Comparison of ENCODE assay signal across 14 cellular contexts in the genomic region with DNA sequence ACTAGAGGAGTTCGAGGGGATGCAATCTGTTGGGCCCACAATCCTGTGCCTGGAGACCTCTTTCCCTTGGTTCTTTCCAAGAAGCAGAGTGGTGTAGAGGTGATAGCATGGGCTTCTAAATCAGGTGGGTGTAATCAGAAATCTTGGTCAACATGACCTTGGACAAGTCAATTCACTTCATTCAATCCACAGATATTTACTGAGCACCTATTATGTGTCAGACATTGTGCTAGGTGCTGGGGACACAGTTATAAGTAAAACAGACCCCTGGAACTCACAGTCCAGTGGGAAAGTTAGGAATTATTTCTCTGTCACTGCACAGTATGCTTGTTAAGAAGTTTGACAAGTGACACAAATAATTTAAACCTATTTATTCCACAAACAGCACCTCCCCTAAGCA. TPM values are rescaled to one million over a fixed set of nuclear protein-coding genes. Genes with fewer than 3 reads are reported as not detected.
DNase-seq lines count a peak whose midpoint lies in the region; ATAC-seq and TF ChIP-seq lines count a peak whose summit lies in the region.
"Had no signal": no experiment of that assay in that cellular context is flagged by ENCODE, and none has a peak within 500 bp of the region (broad histone marks: within the 10 kb centered on the region; RNA-seq: fewer than 3 reads in every experiment).

No MANE protein-coding gene starts in this region.

- in situ Hi-C loops in GM13977 (cut with MboI; ENCODE audit: low pct_unique_long_range_greater_than_20kb, low sequenced_read_pairs, unreplicated experiment) = no loop called here

- H3K27me3 ChIP-seq in Caco-2 (replicated peaks; ENCODE audit: control insufficient read depth, insufficient read depth, low read length) (no peaks in the 10 kb centered on the region), mesenchymal stem cell (ENCODE audit: control insufficient read depth in 1 of 2, insufficient read depth in 1 of 2, low read length in 2 of 2) (no peaks in the 10 kb centered on the region)

- peak overlapping the region; percentile 6 for H3K9ac ChIP-seq in mesenchymal stem cell (ENCODE audit: low read length)

- no CpG with 5 or more reads among the region's 1 CpG for WGBS in mesenchymal stem cell

- ATAC-seq in GM21360 (IDR thresholded peaks at IDR 0.05; ENCODE audit: unreplicated experiment) = no peak

- no peak overlapping the region for H3K27ac ChIP-seq in mesenchymal stem cell (ENCODE audit: low read length, poor library complexity, severe bottlenecking)
- H3K27ac ChIP-seq: coronary artery, epithelial cell of prostate had no signal

- H2AK5ac ChIP-seq in mesenchymal stem cell (ENCODE audit: low read length, severe bottlenecking) = no peak overlapping the region

- H2BK120ac ChIP-seq in mesenchymal stem cell (ENCODE audit: low read depth, low read length) = no peak overlapping the region

- peaks cover 2% of the 10 kb centered on the region for H3K79me1 ChIP-seq in mesenchymal stem cell (replicated peaks; ENCODE audit: low read length, poor library complexity, severe bottlenecking)

- no peak for DNase-seq in T-helper 1 cell
- DNase-seq in Caco-2 = no peak
- no peak for DNase-seq in activated T-helper 2 cell treated with anti-CD3 and anti-CD28 coated beads, Interferon-gamma antibody, Interleukin-2, Interleukin-4, amounts not matched to agents 10 μg/mL and 5 μg/mL and 100 μg/mL, durations not matched to agents 14 hours and 24 hours and 36 hours (ENCODE audit: low spot score)
- DNase-seq in mesenchymal stem cell = no peak
- DNase-seq in GM13977 (ENCODE audit: low spot score) = no peak
- no peak for DNase-seq in NCI-H1092 treated with DMSO at 0.1 percent for 48 hours (lab: John Stamatoyannopoulos, UW)
- DNase-seq: 8988T had no signal

- H3K23ac ChIP-seq in mesenchymal stem cell (ENCODE audit: low read length in 2 of 2) = no peak overlapping the region

- H3K4me1 ChIP-seq in Caco-2 (peaks cover 48% of the 10 kb centered on the region), mesenchymal stem cell (ENCODE audit: control insufficient read depth, insufficient read depth, low read depth, low read length) (peaks cover 26% of the 10 kb centered on the region)

- peak overlapping the region; percentile 94 for H3K27ac Mint-ChIP-seq in T-helper 1 cell treated with Interleukin-12 subunit alpha and Interleukin-12 subunit beta and Interleukin-4 antibody, amounts not matched to agents 30 μg/mL and 1 μg/mL, for 36 hours
- H3K27ac Mint-ChIP-seq in Caco-2 (ENCODE audit: unreplicated experiment) = peak overlapping the region; percentile 55
- peak overlapping the region; percentile 90 for H3K27ac Mint-ChIP-seq in activated T-helper 2 cell treated with anti-CD3 and anti-CD28 coated beads, Interferon-gamma antibody, Interleukin-2, Interleukin-4, amounts not matched to agents 10 μg/mL and 5 μg/mL and 100 μg/mL, durations not matched to agents 14 hours and 24 hours and 36 hours

- peaks cover 2% of the 10 kb centered on the region for H3K36me3 Mint-ChIP-seq in T-helper 1 cell treated with Interleukin-12 subunit alpha and Interleukin-12 subunit beta and Interleukin-4 antibody, amounts not matched to agents 30 μg/mL and 1 μg/mL, for 36 hours (ENCODE audit: low read depth)
- H3K36me3 Mint-ChIP-seq in Caco-2 (ENCODE audit: insufficient read depth, unreplicated experiment) = peaks cover 12% of the 10 kb centered on the region
- H3K36me3 Mint-ChIP-seq in activated T-helper 2 cell treated with anti-CD3 and anti-CD28 coated beads, Interferon-gamma antibody, Interleukin-2, Interleukin-4, amounts not matched to agents 10 μg/mL and 5 μg/mL and 100 μg/mL, durations not matched to agents 14 hours and 24 hours and 36 hours (ENCODE audit: low read depth) = peaks cover 6% of the 10 kb centered on the region

- H3K14ac ChIP-seq in mesenchymal stem cell (ENCODE audit: low read length in 2 of 2) = no peak overlapping the region

- H3K9me3 ChIP-seq in Caco-2 = no peaks in the 10 kb centered on the region
- H3K9me3 ChIP-seq in mesenchymal stem cell (ENCODE audit: control insufficient read depth, low read length) = no peaks in the 10 kb centered on the region

- H2BK12ac ChIP-seq in mesenchymal stem cell (ENCODE audit: low read length in 2 of 2) = peak overlapping the region in 1 of 2 experiments; percentile 29

- intact Hi-C loops in Caco-2 (cut with micrococcal nuclease; ENCODE audit: unreplicated experiment) = loop anchor here (5.0 kb wide), 2 partner anchors 123 to 303 kb away; partner anchors contain the start of genes CHMP4B and RALY
- intact Hi-C loops in activated T-helper 2 cell treated with anti-CD3 and anti-CD28 coated beads, Interferon-gamma antibody, Interleukin-2, Interleukin-4, amounts not matched to agents 10 μg/mL and 5 μg/mL and 100 μg/mL, durations not matched to agents 14 hours and 24 hours and 36 hours (cut with micrococcal nuclease) = loop anchor here (2.0 to 10.0 kb wide), 3 partner anchors 19 to 305 kb away; partner anchors contain the start of genes CHMP4B and RALY

- H3K4me3 Mint-ChIP-seq in T-helper 1 cell treated with Interleukin-12 subunit alpha and Interleukin-12 subunit beta and Interleukin-4 antibody, amounts not matched to agents 30 μg/mL and 1 μg/mL, for 36 hours = peak overlapping the region; percentile 72
- no peak overlapping the region for H3K4me3 Mint-ChIP-seq in Caco-2 (ENCODE audit: unreplicated experiment)
- peak overlapping the region; percentile 52 for H3K4me3 Mint-ChIP-seq in activated T-helper 2 cell treated with anti-CD3 and anti-CD28 coated beads, Interferon-gamma antibody, Interleukin-2, Interleukin-4, amounts not matched to agents 10 μg/mL and 5 μg/mL and 100 μg/mL, durations not matched to agents 14 hours and 24 hours and 36 hours (ENCODE audit: low read depth)

- no peaks in the 10 kb centered on the region for H3K9me3 Mint-ChIP-seq in T-helper 1 cell treated with Interleukin-12 subunit alpha and Interleukin-12 subunit beta and Interleukin-4 antibody, amounts not matched to agents 30 μg/mL and 1 μg/mL, for 36 hours
- no peaks in the 10 kb centered on the region for H3K9me3 Mint-ChIP-seq in Caco-2 (ENCODE audit: unreplicated experiment)
- H3K9me3 Mint-ChIP-seq in activated T-helper 2 cell treated with anti-CD3 and anti-CD28 coated beads, Interferon-gamma antibody, Interleukin-2, Interleukin-4, amounts not matched to agents 10 μg/mL and 5 μg/mL and 100 μg/mL, durations not matched to agents 14 hours and 24 hours and 36 hours = no peaks in the 10 kb centered on the region
- H3K9me3 Mint-ChIP-seq: activated T-cell treated with anti-CD3 and anti-CD28 coated beads, Interleukin-2, amount 50 U/mL, for 4 hours had no signal

- no peaks in the 10 kb centered on the region for H3K27me3 Mint-ChIP-seq in T-helper 1 cell treated with Interleukin-12 subunit alpha and Interleukin-12 subunit beta and Interleukin-4 antibody, amounts not matched to agents 30 μg/mL and 1 μg/mL, for 36 hours (ENCODE audit: low read depth)
- no peaks in the 10 kb centered on the region for H3K27me3 Mint-ChIP-seq in Caco-2 (ENCODE audit: insufficient read depth, unreplicated experiment)
- no peaks in the 10 kb centered on the region for H3K27me3 Mint-ChIP-seq in activated T-helper 2 cell treated with anti-CD3 and anti-CD28 coated beads, Interferon-gamma antibody, Interleukin-2, Interleukin-4, amounts not matched to agents 10 μg/mL and 5 μg/mL and 100 μg/mL, durations not matched to agents 14 hours and 24 hours and 36 hours (ENCODE audit: low read depth)

- no peak overlapping the region for H2BK5ac ChIP-seq in mesenchymal stem cell (ENCODE audit: low read depth, low read length, poor library complexity, severe bottlenecking)

- POLR2A ChIA-PET in Caco-2 (lab: Charles Lee) = interaction anchor here (1.0 to 1.1 kb wide), 2 partner anchors 31 kb away, joined by 4 to 7 read pairs; partner anchors contain the start of gene PXMP4

- no peak overlapping the region for H4K8ac ChIP-seq in mesenchymal stem cell (ENCODE audit: low read length)

- no peak overlapping the region for H2AFZ ChIP-seq in mesenchymal stem cell (ENCODE audit: low read depth, low read length)

- peak overlapping the region; percentile 17 for H2BK15ac ChIP-seq in mesenchymal stem cell (ENCODE audit: low read depth, poor library complexity, severe bottlenecking)

- H3K4me3 ChIP-seq in Caco-2 (ENCODE audit: low read depth, low read length) (no peak overlapping the region), mesenchymal stem cell (ENCODE audit: insufficient read depth in 1 of 2, low read depth in 1 of 2, low read length in 2 of 2) (no peak overlapping the region)
- H3K4me3 ChIP-seq: coronary artery had no signal

- H3K4me2 ChIP-seq in mesenchymal stem cell (ENCODE audit: low read length, poor library complexity, severe bottlenecking) = no peak overlapping the region

- no peak for TF ChIP-seq CTCF in Caco-2 (IDR thresholded peaks at IDR 0.05; ENCODE audit: insufficient read depth in 1 of 2, low read depth in 1 of 2, low read length in 1 of 2, severe bottlenecking in 1 of 2, unreplicated experiment in 1 of 2)
- no peak for TF ChIP-seq CTCF in GM13977 (IDR thresholded peaks at IDR 0.05; ENCODE audit: extremely low read depth, insufficient read depth, missing control alignments)

- peaks cover 47% of the 10 kb centered on the region for H3K4me1 Mint-ChIP-seq in T-helper 1 cell treated with Interleukin-12 subunit alpha and Interleukin-12 subunit beta and Interleukin-4 antibody, amounts not matched to agents 30 μg/mL and 1 μg/mL, for 36 hours (ENCODE audit: low read depth)
- peaks cover 53% of the 10 kb centered on the region for H3K4me1 Mint-ChIP-seq in Caco-2 (ENCODE audit: low read depth, unreplicated experiment)
- peaks cover 48% of the 10 kb centered on the region for H3K4me1 Mint-ChIP-seq in activated T-helper 2 cell treated with anti-CD3 and anti-CD28 coated beads, Interferon-gamma antibody, Interleukin-2, Interleukin-4, amounts not matched to agents 10 μg/mL and 5 μg/mL and 100 μg/mL, durations not matched to agents 14 hours and 24 hours and 36 hours (ENCODE audit: low read depth)

- no TSS peak for BruUV-seq in Caco-2 (replicated peaks; lab: Mats Ljungman, UMichigan)

- H3K4ac ChIP-seq in mesenchymal stem cell (ENCODE audit: low read depth in 1 of 2, low read length in 2 of 2) = no peak overlapping the region

- CTCF ChIA-PET in Caco-2 (lab: Charles Lee) = interaction anchor here (0.5 to 3.2 kb wide), 5 partner anchors 22 to 245 kb away, joined by 3 to 21 read pairs (median 3); partner anchors contain the start of genes ACTL10 and ZNF341

- H4K91ac ChIP-seq in mesenchymal stem cell (ENCODE audit: low read length) = no peak overlapping the region

- no peaks in the 10 kb centered on the region for H3K36me3 ChIP-seq in Caco-2 (ENCODE audit: control insufficient read depth, insufficient read depth, low read length)
- no peaks in the 10 kb centered on the region for H3K36me3 ChIP-seq in mesenchymal stem cell (ENCODE audit: control insufficient read depth in 1 of 2, insufficient read depth in 2 of 2, low read depth in 1 of 2, low read length in 2 of 2)

- no peak overlapping the region for H3K18ac ChIP-seq in mesenchymal stem cell (ENCODE audit: low read depth in 1 of 2, low read length in 2 of 2)

RNA-seq across cellular contexts. Expression of gene E2F1, which starts 3.3 kb away (rescaled TPM):
- 67.5 and 74.7 TPM in 2 replicates for total RNA-seq in Caco-2 (2022)
- 63.8 and 64.2 TPM in 2 replicates for total RNA-seq in activated T-helper 2 cell treated with anti-CD3 and anti-CD28 coated beads, Interferon-gamma antibody, Interleukin-2, Interleukin-4, amounts not matched to agents 10 μg/mL and 5 μg/mL and 100 μg/mL, durations not matched to agents 14 hours and 24 hours and 36 hours
- polyA plus RNA-seq in mesenchymal stem cell (2013, experiment 1 of 2) = 2.2 TPM
- 2.1 TPM for polyA plus RNA-seq in mesenchymal stem cell (2013, experiment 2 of 2)

RNA-seq across cellular contexts. Expression of gene NECAB3, which starts 15.3 kb away (rescaled TPM):
- total RNA-seq in Caco-2 (2022) = 98.4 and 105 TPM in 2 replicates
- 27.0 and 30.1 TPM in 2 replicates for total RNA-seq in activated T-helper 2 cell treated with anti-CD3 and anti-CD28 coated beads, Interferon-gamma antibody, Interleukin-2, Interleukin-4, amounts not matched to agents 10 μg/mL and 5 μg/mL and 100 μg/mL, durations not matched to agents 14 hours and 24 hours and 36 hours
- 13.7 TPM for polyA plus RNA-seq in mesenchymal stem cell (2013, experiment 1 of 2)
- 12.4 TPM for polyA plus RNA-seq in mesenchymal stem cell (2013, experiment 2 of 2)

RNA-seq across cellular contexts. Expression of gene ACTL10, which starts 22.8 kb away (rescaled TPM):
- total RNA-seq in Caco-2 (2022) = 3.4 and 4.5 TPM in 2 replicates
- total RNA-seq in activated T-helper 2 cell treated with anti-CD3 and anti-CD28 coated beads, Interferon-gamma antibody, Interleukin-2, Interleukin-4, amounts not matched to agents 10 μg/mL and 5 μg/mL and 100 μg/mL, durations not matched to agents 14 hours and 24 hours and 36 hours = 2.6 and 3.3 TPM in 2 replicates
- not detected for polyA plus RNA-seq in mesenchymal stem cell (2013, experiment 1 of 2)
- polyA plus RNA-seq in mesenchymal stem cell (2013, experiment 2 of 2) = not detected
- polyA plus RNA-seq: neural cell had no signal

RNA-seq across cellular contexts. Expression of gene C20orf144, which starts 27.4 kb away (rescaled TPM):
- 0.18 and 0.51 TPM in 2 replicates for total RNA-seq in Caco-2 (2022)
- total RNA-seq in activated T-helper 2 cell treated with anti-CD3 and anti-CD28 coated beads, Interferon-gamma antibody, Interleukin-2, Interleukin-4, amounts not matched to agents 10 μg/mL and 5 μg/mL and 100 μg/mL, durations not matched to agents 14 hours and 24 hours and 36 hours = 0.27 and 0.28 TPM in 2 replicates
- 0.11 TPM for polyA plus RNA-seq in mesenchymal stem cell (2013, experiment 1 of 2)
- 0.04 TPM for polyA plus RNA-seq in mesenchymal stem cell (2013, experiment 2 of 2)
- total RNA-seq: ureter had no signal
- polyA plus RNA-seq: neural cell had no signal

RNA-seq across cellular contexts. Expression of gene PXMP4, which starts 30.6 kb away (rescaled TPM):
- total RNA-seq in Caco-2 (2022) = 37.3 and 39.5 TPM in 2 replicates
- total RNA-seq in activated T-helper 2 cell treated with anti-CD3 and anti-CD28 coated beads, Interferon-gamma antibody, Interleukin-2, Interleukin-4, amounts not matched to agents 10 μg/mL and 5 μg/mL and 100 μg/mL, durations not matched to agents 14 hours and 24 hours and 36 hours = 7.4 TPM in 2 replicates
- 3.2 TPM for polyA plus RNA-seq in mesenchymal stem cell (2013, experiment 1 of 2)
- polyA plus RNA-seq in mesenchymal stem cell (2013, experiment 2 of 2) = 2.7 TPM
